ENCODE assay signal across 26 cellular contexts in genomic region chr1:4614371-4615137, GRCh38. TPM values are rescaled to one million over a fixed set of nuclear protein-coding genes. Genes with fewer than 3 reads are reported as not detected.
"Had no signal": no experiment of that assay in that cellular context is flagged by ENCODE, and none has a peak within 500 bp of the region (broad histone marks: within the 10 kb centered on the region; RNA-seq: fewer than 3 reads in every experiment).

No MANE protein-coding gene starts in this region.

- DNase-seq: activated CD4-positive, alpha-beta T cell treated with anti-CD3 and anti-CD28 coated beads for 48 hours; activated CD4-positive, alpha-beta T cell treated with anti-CD3 and anti-CD28 coated beads, Interleukin-2, amount 50 U/mL, for 4 hours; activated CD4-positive, CD25-positive, alpha-beta regulatory T cell treated with anti-CD3 and anti-CD28 coated beads, Interleukin-2, amount 50 U/mL, for 72 hours; activated CD8-positive, alpha-beta T cell treated with anti-CD3 and anti-CD28 coated beads, Interleukin-2, amount 10 ng/mL, durations not matched to agents 7 days and 5 days; activated effector memory CD4-positive, alpha-beta T cell treated with Interleukin-2 at 50 U/mL for 16 hours; activated naive CD4-positive, alpha-beta T cell; activated T-cell treated with anti-CD3 and anti-CD28 coated beads, Interleukin-2, amount 50 U/mL, for 24 hours; body of pancreas; central memory CD4-positive, alpha-beta T cell; Kasumi-1; KBM-7; NCI-H1048; NCI-H1930; NCI-H2171; NCI-H2227 treated with DMSO at 0.1 percent for 48 hours; NCI-H510A; NCI-H526 treated with DMSO at 0.1 percent for 48 hours; NCI-H82; SIG-M5; SW 1271 had no signal

- H3K36me3 ChIP-seq: ascending aorta had no signal

- H3K4me1 ChIP-seq: ascending aorta, body of pancreas had no signal

- ATAC-seq: activated CD8-positive, alpha-beta T cell treated with anti-CD3 and anti-CD28 coated beads, Interleukin-2, amount 10 ng/mL, durations not matched to agents 7 days and 5 days; body of pancreas had no signal

- H3K27ac ChIP-seq: ascending aorta, body of pancreas, SK-N-MC had no signal

- H3K4me3 ChIP-seq: ascending aorta, body of pancreas, SK-N-MC had no signal

- H3K27me3 ChIP-seq: ascending aorta had no signal

- FAIRE-seq: bronchial epithelial cell had no signal

RNA-seq across cellular contexts. Expression of gene AJAP1, which starts 39.9 kb away (rescaled TPM):
- total RNA-seq: activated CD8-positive, alpha-beta T cell treated with anti-CD3 and anti-CD28 coated beads, Interleukin-2, amount 10 ng/mL, durations not matched to agents 7 days and 5 days; activated T-helper 1 cell treated with anti-CD3 and anti-CD28 coated beads, Interleukin-12 subunit alpha, Interleukin-12 subunit beta, Interleukin-2, Interleukin-4 antibody, amounts not matched to agents 30 ng/mL and 10 ng/mL and 1 ng/mL, durations not matched to agents 14 hours and 24 hours and 36 hours; OCI-LY7; T-helper 1 cell treated with Interleukin-12 subunit alpha and Interleukin-12 subunit beta and Interleukin-4 antibody, amounts not matched to agents 30 ng/mL and 1 ng/mL, for 36 hours had no signal
